Comparison of ENCODE assay signal across 2 cellular contexts in the genomic region with DNA sequence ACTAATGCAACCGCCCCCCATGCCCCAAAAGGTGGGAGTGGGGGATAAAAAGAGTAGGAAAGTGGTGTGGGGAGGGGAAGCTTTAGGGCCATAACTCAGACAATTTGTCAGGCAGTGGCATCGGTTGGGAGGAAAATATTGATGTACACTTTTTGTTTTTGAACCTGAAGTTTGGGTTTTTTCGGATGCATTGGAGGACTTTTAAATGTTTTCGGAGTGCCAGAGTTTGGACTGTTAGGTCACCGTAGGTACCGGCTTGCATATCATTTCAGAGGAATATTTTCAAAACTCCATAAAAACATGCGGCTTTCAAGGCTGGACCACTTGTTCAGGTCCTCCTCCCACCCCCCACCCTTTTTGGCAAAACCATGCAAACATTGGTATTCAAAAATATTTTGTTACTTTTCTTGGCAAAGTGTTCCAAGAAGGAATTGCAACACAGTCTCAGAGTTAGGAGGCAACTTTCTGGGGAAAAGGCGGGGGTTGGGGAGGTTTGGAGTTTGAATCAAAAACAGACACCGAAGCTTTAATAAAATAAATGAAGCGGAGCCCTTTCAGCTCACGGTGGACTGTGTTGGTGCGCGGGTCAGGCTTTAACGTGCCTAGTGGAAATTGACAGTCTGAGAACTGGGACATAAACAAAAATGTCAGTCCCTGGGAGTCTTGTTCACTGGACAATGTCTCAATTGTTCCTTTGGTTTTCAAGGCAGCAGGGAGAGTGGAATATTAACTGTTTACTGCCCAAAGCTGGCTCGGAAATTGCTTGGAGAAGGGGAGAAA.
TF ChIP-seq lines count a peak whose summit lies in the region.

No MANE protein-coding gene starts in this region.

TF ChIP-seq in IMR-90, 13 proteins besides CTCF, POLR2A, EP300 and RAD21 (continued from another document):
- TF ChIP-seq, protein P1, sequence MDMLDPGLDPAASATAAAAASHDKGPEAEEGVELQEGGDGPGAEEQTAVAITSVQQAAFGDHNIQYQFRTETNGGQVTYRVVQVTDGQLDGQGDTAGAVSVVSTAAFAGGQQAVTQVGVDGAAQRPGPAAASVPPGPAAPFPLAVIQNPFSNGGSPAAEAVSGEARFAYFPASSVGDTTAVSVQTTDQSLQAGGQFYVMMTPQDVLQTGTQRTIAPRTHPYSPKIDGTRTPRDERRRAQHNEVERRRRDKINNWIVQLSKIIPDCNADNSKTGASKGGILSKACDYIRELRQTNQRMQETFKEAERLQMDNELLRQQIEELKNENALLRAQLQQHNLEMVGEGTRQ (IDR thresholded peaks at IDR 0.05; ENCODE audit: low read depth, low read length) = no peak
- TF ChIP-seq MAZ (IDR thresholded peaks at IDR 0.05; ENCODE audit: borderline replicate concordance, low read depth, low read length) = no peak
- no peak for TF ChIP-seq RCOR1 (IDR thresholded peaks at IDR 0.05; ENCODE audit: insufficient replicate concordance, low read length)

TF ChIP-seq in HepG2, 621 proteins besides CTCF, POLR2A, EP300 and RAD21 (continues in another document):
- TF ChIP-seq PCBP1 (IDR thresholded peaks at IDR 0.05; ENCODE audit: borderline replicate concordance, low read depth, low read length) (no peak), PHB2 (IDR thresholded peaks at IDR 0.05; ENCODE audit: partially characterized antibody) (no peak), STAG1 (CRISPR knock-in tag; IDR thresholded peaks at IDR 0.05) (0 out of 2 replicates have a peak, but pooled peaks have one; percentile 17), HNF4A (CRISPR knock-in tag; IDR thresholded peaks at IDR 0.05) (no peak), KLF11 (CRISPR knock-in tag; IDR thresholded peaks at IDR 0.05) (no peak), ZNF225 (CRISPR knock-in tag; IDR thresholded peaks at IDR 0.05) (no peak), PRPF4 (IDR thresholded peaks at IDR 0.05; ENCODE audit: low read depth, low read length, poor library complexity, severe bottlenecking) (no peak), PCBP2 (optimal IDR thresholded peaks at IDR 0.05; ENCODE audit: low read depth, low read length, poor library complexity, severe bottlenecking) (no peak), SSRP1 (CRISPR knock-in tag; IDR thresholded peaks at IDR 0.05) (no peak), REPIN1 (CRISPR knock-in tag; IDR thresholded peaks at IDR 0.05; ENCODE audit: borderline replicate concordance, low read depth) (no peak), ZMYM3 (CRISPR knock-in tag; IDR thresholded peaks at IDR 0.05) (no peak), GZF1 (CRISPR knock-in tag; IDR thresholded peaks at IDR 0.05) (no peak), ARNT (IDR thresholded peaks at IDR 0.05) (no peak), GPN1 (CRISPR knock-in tag; IDR thresholded peaks at IDR 0.05; ENCODE audit: borderline replicate concordance) (no peak), SOX5 (CRISPR knock-in tag; IDR thresholded peaks at IDR 0.05; ENCODE audit: borderline replicate concordance) (peak; percentile 73; the same call in 1 of the 2 replicates), ZNF589 (CRISPR knock-in tag; conservative IDR thresholded peaks at IDR 0.05) (no peak), NFKB2 (CRISPR knock-in tag; IDR thresholded peaks at IDR 0.05; ENCODE audit: borderline replicate concordance) (no peak), ZNF256 (CRISPR knock-in tag; conservative IDR thresholded peaks at IDR 0.05) (no peak), SRY (CRISPR knock-in tag; IDR thresholded peaks at IDR 0.05) (no peak), ZNF124 (CRISPR knock-in tag; IDR thresholded peaks at IDR 0.05) (no peak), MEF2D (CRISPR knock-in tag; IDR thresholded peaks at IDR 0.05) (no peak)
- TF ChIP-seq, protein P2, sequence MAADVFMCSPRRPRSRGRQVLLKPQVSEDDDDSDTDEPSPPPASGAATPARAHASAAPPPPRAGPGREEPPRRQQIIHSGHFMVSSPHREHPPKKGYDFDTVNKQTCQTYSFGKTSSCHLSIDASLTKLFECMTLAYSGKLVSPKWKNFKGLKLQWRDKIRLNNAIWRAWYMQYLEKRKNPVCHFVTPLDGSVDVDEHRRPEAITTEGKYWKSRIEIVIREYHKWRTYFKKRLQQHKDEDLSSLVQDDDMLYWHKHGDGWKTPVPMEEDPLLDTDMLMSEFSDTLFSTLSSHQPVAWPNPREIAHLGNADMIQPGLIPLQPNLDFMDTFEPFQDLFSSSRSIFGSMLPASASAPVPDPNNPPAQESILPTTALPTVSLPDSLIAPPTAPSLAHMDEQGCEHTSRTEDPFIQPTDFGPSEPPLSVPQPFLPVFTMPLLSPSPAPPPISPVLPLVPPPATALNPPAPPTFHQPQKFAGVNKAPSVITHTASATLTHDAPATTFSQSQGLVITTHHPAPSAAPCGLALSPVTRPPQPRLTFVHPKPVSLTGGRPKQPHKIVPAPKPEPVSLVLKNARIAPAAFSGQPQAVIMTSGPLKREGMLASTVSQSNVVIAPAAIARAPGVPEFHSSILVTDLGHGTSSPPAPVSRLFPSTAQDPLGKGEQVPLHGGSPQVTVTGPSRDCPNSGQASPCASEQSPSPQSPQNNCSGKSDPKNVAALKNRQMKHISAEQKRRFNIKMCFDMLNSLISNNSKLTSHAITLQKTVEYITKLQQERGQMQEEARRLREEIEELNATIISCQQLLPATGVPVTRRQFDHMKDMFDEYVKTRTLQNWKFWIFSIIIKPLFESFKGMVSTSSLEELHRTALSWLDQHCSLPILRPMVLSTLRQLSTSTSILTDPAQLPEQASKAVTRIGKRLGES (CRISPR knock-in tag; IDR thresholded peaks at IDR 0.05; ENCODE audit: borderline replicate concordance) = no peak
- TF ChIP-seq, protein P3, sequence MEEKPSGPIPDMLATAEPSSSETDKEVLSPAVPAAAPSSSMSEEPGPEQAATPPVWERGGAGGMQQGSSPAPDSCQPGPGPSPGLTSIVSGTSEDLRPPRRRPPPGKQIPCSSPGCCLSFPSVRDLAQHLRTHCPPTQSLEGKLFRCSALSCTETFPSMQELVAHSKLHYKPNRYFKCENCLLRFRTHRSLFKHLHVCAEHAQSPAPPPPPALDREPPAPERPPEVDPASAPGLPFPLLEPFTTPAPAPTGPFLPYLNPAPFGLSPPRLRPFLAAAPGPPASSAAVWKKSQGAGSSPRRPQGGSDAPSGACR (CRISPR knock-in tag; IDR thresholded peaks at IDR 0.05) = peak; percentile 35; the same call in 1 of the 2 replicates
- TF ChIP-seq, protein P4, sequence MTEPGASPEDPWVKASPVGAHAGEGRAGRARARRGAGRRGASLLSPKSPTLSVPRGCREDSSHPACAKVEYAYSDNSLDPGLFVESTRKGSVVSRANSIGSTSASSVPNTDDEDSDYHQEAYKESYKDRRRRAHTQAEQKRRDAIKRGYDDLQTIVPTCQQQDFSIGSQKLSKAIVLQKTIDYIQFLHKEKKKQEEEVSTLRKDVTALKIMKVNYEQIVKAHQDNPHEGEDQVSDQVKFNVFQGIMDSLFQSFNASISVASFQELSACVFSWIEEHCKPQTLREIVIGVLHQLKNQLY (CRISPR knock-in tag; IDR thresholded peaks at IDR 0.05) = no peak
- TF ChIP-seq, protein P5, sequence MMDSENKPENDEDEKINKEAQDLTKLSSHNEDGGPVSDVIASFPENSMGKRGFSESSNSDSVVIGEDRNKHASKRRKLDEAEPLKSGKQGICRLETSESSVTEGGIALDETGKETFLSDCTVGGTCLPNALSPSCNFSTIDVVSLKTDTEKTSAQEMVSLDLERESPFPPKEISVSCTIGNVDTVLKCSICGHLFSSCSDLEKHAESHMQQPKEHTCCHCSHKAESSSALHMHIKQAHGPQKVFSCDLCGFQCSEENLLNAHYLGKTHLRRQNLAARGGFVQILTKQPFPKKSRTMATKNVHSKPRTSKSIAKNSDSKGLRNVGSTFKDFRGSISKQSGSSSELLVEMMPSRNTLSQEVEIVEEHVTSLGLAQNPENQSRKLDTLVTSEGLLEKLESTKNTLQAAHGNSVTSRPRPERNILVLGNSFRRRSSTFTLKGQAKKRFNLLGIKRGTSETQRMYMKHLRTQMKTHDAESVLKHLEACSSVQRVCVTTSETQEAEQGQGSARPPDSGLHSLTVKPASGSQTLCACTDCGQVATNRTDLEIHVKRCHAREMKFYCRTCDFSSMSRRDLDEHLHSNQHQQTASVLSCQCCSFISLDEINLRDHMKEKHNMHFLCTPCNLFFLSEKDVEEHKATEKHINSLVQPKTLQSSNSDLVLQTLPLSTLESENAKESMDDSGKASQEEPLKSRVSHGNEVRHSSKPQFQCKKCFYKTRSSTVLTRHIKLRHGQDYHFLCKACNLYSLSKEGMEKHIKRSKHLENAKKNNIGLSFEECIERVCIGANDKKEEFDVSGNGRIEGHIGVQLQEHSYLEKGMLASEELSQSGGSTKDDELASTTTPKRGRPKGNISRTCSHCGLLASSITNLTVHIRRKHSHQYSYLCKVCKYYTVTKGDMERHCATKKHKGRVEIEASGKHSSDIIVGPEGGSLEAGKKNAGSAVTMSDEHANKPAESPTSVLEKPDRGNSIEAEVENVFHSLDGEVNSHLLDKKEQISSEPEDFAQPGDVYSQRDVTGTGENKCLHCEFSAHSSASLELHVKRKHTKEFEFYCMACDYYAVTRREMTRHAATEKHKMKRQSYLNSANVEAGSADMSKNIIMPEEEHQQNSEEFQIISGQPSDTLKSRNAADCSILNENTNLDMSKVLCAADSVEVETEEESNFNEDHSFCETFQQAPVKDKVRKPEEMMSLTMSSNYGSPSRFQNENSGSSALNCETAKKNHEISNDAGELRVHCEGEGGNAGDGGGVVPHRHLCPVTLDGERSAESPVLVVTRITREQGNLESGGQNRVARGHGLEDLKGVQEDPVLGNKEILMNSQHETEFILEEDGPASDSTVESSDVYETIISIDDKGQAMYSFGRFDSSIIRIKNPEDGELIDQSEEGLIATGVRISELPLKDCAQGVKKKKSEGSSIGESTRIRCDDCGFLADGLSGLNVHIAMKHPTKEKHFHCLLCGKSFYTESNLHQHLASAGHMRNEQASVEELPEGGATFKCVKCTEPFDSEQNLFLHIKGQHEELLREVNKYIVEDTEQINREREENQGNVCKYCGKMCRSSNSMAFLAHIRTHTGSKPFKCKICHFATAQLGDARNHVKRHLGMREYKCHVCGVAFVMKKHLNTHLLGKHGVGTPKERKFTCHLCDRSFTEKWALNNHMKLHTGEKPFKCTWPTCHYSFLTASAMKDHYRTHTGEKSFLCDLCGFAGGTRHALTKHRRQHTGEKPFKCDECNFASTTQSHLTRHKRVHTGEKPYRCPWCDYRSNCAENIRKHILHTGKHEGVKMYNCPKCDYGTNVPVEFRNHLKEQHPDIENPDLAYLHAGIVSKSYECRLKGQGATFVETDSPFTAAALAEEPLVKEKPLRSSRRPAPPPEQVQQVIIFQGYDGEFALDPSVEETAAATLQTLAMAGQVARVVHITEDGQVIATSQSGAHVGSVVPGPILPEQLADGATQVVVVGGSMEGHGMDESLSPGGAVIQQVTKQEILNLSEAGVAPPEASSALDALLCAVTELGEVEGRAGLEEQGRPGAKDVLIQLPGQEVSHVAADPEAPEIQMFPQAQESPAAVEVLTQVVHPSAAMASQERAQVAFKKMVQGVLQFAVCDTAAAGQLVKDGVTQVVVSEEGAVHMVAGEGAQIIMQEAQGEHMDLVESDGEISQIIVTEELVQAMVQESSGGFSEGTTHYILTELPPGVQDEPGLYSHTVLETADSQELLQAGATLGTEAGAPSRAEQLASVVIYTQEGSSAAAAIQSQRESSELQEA (CRISPR knock-in tag; IDR thresholded peaks at IDR 0.05; ENCODE audit: not compliant biosample characterization) = no peak
- TF ChIP-seq, protein P6, sequence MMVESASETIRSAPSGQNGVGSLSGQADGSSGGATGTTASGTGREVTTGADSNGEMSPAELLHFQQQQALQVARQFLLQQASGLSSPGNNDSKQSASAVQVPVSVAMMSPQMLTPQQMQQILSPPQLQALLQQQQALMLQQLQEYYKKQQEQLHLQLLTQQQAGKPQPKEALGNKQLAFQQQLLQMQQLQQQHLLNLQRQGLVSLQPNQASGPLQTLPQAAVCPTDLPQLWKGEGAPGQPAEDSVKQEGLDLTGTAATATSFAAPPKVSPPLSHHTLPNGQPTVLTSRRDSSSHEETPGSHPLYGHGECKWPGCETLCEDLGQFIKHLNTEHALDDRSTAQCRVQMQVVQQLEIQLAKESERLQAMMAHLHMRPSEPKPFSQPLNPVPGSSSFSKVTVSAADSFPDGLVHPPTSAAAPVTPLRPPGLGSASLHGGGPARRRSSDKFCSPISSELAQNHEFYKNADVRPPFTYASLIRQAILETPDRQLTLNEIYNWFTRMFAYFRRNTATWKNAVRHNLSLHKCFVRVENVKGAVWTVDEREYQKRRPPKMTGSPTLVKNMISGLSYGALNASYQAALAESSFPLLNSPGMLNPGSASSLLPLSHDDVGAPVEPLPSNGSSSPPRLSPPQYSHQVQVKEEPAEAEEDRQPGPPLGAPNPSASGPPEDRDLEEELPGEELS (CRISPR knock-in tag; IDR thresholded peaks at IDR 0.05) = peak; percentile 22; the same call in 1 of the 2 replicates
- TF ChIP-seq, protein P7, sequence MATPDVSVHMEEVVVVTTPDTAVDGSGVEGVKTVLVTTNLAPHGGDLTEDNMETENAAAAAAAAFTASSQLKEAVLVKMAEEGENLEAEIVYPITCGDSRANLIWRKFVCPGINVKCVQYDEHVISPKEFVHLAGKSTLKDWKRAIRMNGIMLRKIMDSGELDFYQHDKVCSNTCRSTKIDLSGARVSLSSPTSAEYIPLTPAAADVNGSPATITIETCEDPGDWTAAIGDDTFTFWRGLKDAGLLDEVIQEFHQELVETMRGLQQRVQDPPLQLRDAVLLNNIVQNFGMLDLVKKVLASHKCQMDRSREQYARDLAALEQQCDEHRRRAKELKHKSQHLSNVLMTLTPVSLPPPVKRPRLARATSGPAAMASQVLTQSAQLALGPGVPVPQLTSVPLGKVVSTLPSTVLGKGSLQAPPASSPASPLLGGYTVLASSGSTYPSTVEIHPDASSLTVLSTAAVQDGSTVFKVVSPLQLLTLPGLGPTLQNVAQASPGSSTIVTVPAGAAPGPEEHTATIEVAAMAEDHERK (CRISPR knock-in tag; IDR thresholded peaks at IDR 0.05; ENCODE audit: low read depth) = no peak
- TF ChIP-seq, protein P8, sequence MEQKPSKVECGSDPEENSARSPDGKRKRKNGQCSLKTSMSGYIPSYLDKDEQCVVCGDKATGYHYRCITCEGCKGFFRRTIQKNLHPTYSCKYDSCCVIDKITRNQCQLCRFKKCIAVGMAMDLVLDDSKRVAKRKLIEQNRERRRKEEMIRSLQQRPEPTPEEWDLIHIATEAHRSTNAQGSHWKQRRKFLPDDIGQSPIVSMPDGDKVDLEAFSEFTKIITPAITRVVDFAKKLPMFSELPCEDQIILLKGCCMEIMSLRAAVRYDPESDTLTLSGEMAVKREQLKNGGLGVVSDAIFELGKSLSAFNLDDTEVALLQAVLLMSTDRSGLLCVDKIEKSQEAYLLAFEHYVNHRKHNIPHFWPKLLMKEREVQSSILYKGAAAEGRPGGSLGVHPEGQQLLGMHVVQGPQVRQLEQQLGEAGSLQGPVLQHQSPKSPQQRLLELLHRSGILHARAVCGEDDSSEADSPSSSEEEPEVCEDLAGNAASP (CRISPR knock-in tag; IDR thresholded peaks at IDR 0.05; ENCODE audit: borderline replicate concordance) = no peak
- TF ChIP-seq, protein P9, sequence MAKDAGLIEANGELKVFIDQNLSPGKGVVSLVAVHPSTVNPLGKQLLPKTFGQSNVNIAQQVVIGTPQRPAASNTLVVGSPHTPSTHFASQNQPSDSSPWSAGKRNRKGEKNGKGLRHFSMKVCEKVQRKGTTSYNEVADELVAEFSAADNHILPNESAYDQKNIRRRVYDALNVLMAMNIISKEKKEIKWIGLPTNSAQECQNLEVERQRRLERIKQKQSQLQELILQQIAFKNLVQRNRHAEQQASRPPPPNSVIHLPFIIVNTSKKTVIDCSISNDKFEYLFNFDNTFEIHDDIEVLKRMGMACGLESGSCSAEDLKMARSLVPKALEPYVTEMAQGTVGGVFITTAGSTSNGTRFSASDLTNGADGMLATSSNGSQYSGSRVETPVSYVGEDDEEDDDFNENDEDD (CRISPR knock-in tag; IDR thresholded peaks at IDR 0.05; ENCODE audit: borderline replicate concordance) = no peak
